ENCODE assay signal across 43 cellular contexts in the genomic region with DNA sequence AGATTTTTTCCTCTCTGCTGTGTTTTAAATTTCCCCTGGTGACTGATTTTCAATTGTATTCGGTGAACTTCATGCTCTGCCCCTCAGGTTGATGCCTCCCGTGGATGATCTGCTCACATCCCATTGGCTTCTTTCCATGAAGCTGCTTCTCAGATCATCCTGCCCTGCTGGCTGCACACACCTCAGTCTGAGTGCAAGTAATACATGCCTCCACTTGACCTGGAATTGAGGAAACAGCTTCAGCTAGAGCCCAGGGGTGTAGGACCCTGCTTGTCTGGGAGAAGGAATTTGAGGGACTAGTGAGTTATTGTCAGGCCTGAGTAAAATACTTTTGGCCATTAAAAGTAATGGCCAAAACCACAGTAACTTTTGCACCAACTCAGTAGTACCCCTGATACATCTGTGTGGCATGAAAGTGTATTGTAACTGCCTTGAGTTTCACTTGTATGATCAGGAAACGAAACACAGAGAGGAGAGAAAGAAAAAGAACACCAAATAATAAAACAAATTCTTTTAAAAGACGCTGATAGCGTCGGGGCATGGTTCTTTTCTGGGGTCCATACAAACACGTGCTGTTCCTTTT. TPM values are rescaled to one million over a fixed set of nuclear protein-coding genes. Genes with fewer than 3 reads are reported as not detected.
A peak's percentile ranks its signal among the peaks of the same experiment; 100 is the strongest.
DNase-seq lines count a peak whose midpoint lies in the region; ATAC-seq, FAIRE-seq and TF ChIP-seq lines count a peak whose summit lies in the region.
"Had no signal": no experiment of that assay in that cellular context is flagged by ENCODE, and none has a peak within 500 bp of the region (broad histone marks: within the 10 kb centered on the region; RNA-seq: fewer than 3 reads in every experiment).

No MANE protein-coding gene starts in this region.

- H3K9me3 Mint-ChIP-seq in stimulated activated naive B cell treated with anti-CD40 and anti-IgM and Interleukin-4, amounts not matched to agents 10 μg/mL and 1 μg/mL and 100 μg/mL, for 72 hours = peaks cover 0 to 1% of the 10 kb centered on the region in 2 donors
- H3K9me3 Mint-ChIP-seq in naive thymus-derived CD4-positive, alpha-beta T cell = peaks cover 0 to 7% (median 0%) of the 10 kb centered on the region in 11 donors

- no peak for TF ChIP-seq EP300 in GM12878 (IDR thresholded peaks at IDR 0.05; ENCODE audit: borderline replicate concordance in 1 of 2, control insufficient read depth in 1 of 2, low read depth in 2 of 2, low read length in 2 of 2)

- H3K4me3 ChIP-seq in mammary epithelial cell (replicated peaks in 1 of 3; ENCODE audit: insufficient read depth in 1 of 3, low read depth in 2 of 3, low read length in 3 of 3) = no peak overlapping the region
- no peak overlapping the region for H3K4me3 ChIP-seq in breast epithelium
- H3K4me3 ChIP-seq in GM12878 = no peak overlapping the region
- H3K4me3 ChIP-seq in naive thymus-derived CD4-positive, alpha-beta T cell (ENCODE audit: low read length) = no peak overlapping the region
- H3K4me3 ChIP-seq in H7 (ENCODE audit: insufficient read depth, low read depth, low read length) = no peak overlapping the region
- H3K4me3 ChIP-seq: colonic mucosa, GM23248, left ventricle myocardium inferior, right atrium auricular region, SJCRH30 had no signal

- CTCF ChIA-PET in mammary epithelial cell (lab: Charles Lee; ENCODE audit: low non-redundant PET) = no interaction called here
- CTCF ChIA-PET in GM12878 (lab: Yijun Ruan, JAX) = interaction anchor here (0.9 kb wide), 1 partner anchor 134 kb away, joined by 3 read pairs; no protein-coding TSS in a partner anchor
- CTCF ChIA-PET in naive thymus-derived CD4-positive, alpha-beta T cell (lab: Charles Lee) = no interaction called here

- no peak overlapping the region for H3K27ac Mint-ChIP-seq in stimulated activated naive B cell treated with anti-CD40 and anti-IgM and Interleukin-4, amounts not matched to agents 10 μg/mL and 1 μg/mL and 100 μg/mL, for 72 hours
- H3K27ac Mint-ChIP-seq in naive thymus-derived CD4-positive, alpha-beta T cell = no peak overlapping the region
- H3K27ac Mint-ChIP-seq: activated naive CD4-positive, alpha-beta T cell treated with anti-CD3 and anti-CD28 coated beads, Interleukin-2, amount 50 U/mL, for 72 hours had no signal

- POLR2A ChIA-PET in GM12878 (lab: Charles Lee) = no interaction called here
- POLR2A ChIA-PET in naive thymus-derived CD4-positive, alpha-beta T cell (lab: Charles Lee) = no interaction called here

- no peak overlapping the region for H3K9ac ChIP-seq in mammary epithelial cell (ENCODE audit: insufficient read depth, low read length)
- H3K9ac ChIP-seq in GM12878 (ENCODE audit: control insufficient read depth, insufficient read depth, low read length) = no peak overlapping the region
- H3K9ac ChIP-seq: GM23248 had no signal

- H3K4me1 ChIP-seq in mammary epithelial cell (ENCODE audit: insufficient read depth, low read length) = peaks cover 9% of the 10 kb centered on the region
- H3K4me1 ChIP-seq in breast epithelium = no peaks in the 10 kb centered on the region
- H3K4me1 ChIP-seq in GM12878 (ENCODE audit: control insufficient read depth, insufficient read depth, low read length) = no peaks in the 10 kb centered on the region; the same call in 1 of the 2 replicates
- no peaks in the 10 kb centered on the region for H3K4me1 ChIP-seq in naive thymus-derived CD4-positive, alpha-beta T cell (ENCODE audit: control insufficient read depth in 2 of 2, insufficient read depth in 2 of 2, low read length in 2 of 2)
- H3K4me1 ChIP-seq: Caco-2, colonic mucosa, left ventricle myocardium inferior, SJCRH30 had no signal

- H3K36me3 Mint-ChIP-seq in stimulated activated naive B cell treated with anti-CD40 and anti-IgM and Interleukin-4, amounts not matched to agents 10 μg/mL and 1 μg/mL and 100 μg/mL, for 72 hours = no peaks in the 10 kb centered on the region
- no peaks in the 10 kb centered on the region for H3K36me3 Mint-ChIP-seq in naive thymus-derived CD4-positive, alpha-beta T cell
- H3K36me3 Mint-ChIP-seq: activated naive CD4-positive, alpha-beta T cell treated with anti-CD3 and anti-CD28 coated beads, Interleukin-2, amount 50 U/mL, for 72 hours had no signal

- H3K4me3 Mint-ChIP-seq in stimulated activated naive B cell treated with anti-CD40 and anti-IgM and Interleukin-4, amounts not matched to agents 10 μg/mL and 1 μg/mL and 100 μg/mL, for 72 hours = no peak overlapping the region
- no peak overlapping the region for H3K4me3 Mint-ChIP-seq in naive thymus-derived CD4-positive, alpha-beta T cell

- TF ChIP-seq RAD21 in GM12878 (IDR thresholded peaks at IDR 0.05; ENCODE audit: insufficient read depth, low read depth, low read length) = no peak

- BruUV-seq in mammary epithelial cell (replicated peaks; lab: Mats Ljungman, UMichigan) = no TSS peak
- BruUV-seq in GM12878 (replicated peaks; lab: Mats Ljungman, UMichigan) = no TSS peak

- H3K27me3 ChIP-seq in mammary epithelial cell (ENCODE audit: insufficient read depth, low read length) (no peaks in the 10 kb centered on the region), breast epithelium (no peaks in the 10 kb centered on the region), GM12878 (replicated peaks in 1 of 2; ENCODE audit: control insufficient read depth in 2 of 2, insufficient read depth in 2 of 2, low read length in 1 of 2) (no peaks in the 10 kb centered on the region), H7 (ENCODE audit: control insufficient read depth, insufficient read depth, low read length) (no peaks in the 10 kb centered on the region)
- H3K27me3 ChIP-seq in naive thymus-derived CD4-positive, alpha-beta T cell (ENCODE audit: control insufficient read depth in 2 of 2, insufficient read depth in 2 of 2, low read length in 2 of 2) = no peaks in the 10 kb centered on the region
- H3K27me3 ChIP-seq: colonic mucosa, neutrophil, right atrium auricular region had no signal

- H3K9me3 ChIP-seq in mammary epithelial cell (replicated peaks; ENCODE audit: insufficient read depth, low read length) (no peaks in the 10 kb centered on the region), breast epithelium (no peaks in the 10 kb centered on the region), GM12878 (replicated peaks; ENCODE audit: control insufficient read depth, insufficient read depth, low read length) (no peaks in the 10 kb centered on the region)
- H3K9me3 ChIP-seq in naive thymus-derived CD4-positive, alpha-beta T cell (ENCODE audit: control insufficient read depth in 2 of 3, low read length in 3 of 3) = no peaks in the 10 kb centered on the region
- H3K9me3 ChIP-seq: Caco-2, colonic mucosa, left ventricle myocardium inferior, neutrophil, right atrium auricular region, SJCRH30 had no signal

- FAIRE-seq in GM12878 (lab: Jason Lieb, UNC) = no peak
- FAIRE-seq: HepG2, islet of Langerhans, small intestine had no signal

- ATAC-seq in HG02798 (IDR thresholded peaks at IDR 0.05; ENCODE audit: poor library complexity, unreplicated experiment) = peak; percentile 63
- ATAC-seq in GM12878 = peak; percentile 78
- no peak for ATAC-seq in stimulated activated naive B cell treated with anti-CD40 and anti-IgM and Interleukin-4, amounts not matched to agents 10 μg/mL and 1 μg/mL and 100 μg/mL, for 72 hours (replicated peaks)
- no peak for ATAC-seq in naive thymus-derived CD4-positive, alpha-beta T cell
- ATAC-seq: activated naive CD4-positive, alpha-beta T cell treated with anti-CD3 and anti-CD28 coated beads, Interleukin-2, amount 50 U/mL, for 72 hours; esophagus mucosa; HepG2; stimulated activated naive CD8-positive, alpha-beta T cell treated with anti-CD3 and anti-CD28 coated beads, Interleukin-15, Interleukin-2, amounts not matched to agents 100 U/mL and 50 U/mL, for 24 hours had no signal

- WGBS in mammary epithelial cell (ENCODE audit: low coverage, missing lambda C conversion rate) = 21% methylated on average over 7 of the region's 7 CpGs
- 45% methylated on average over 7 of the region's 7 CpGs for WGBS in GM12878 (ENCODE audit: insufficient coverage, insufficient replicate concordance, low lambda C conversion rate, missing lambda C conversion rate)

- intact Hi-C loops in mammary epithelial cell (cut with micrococcal nuclease) = no loop called here
- intact Hi-C loops in breast epithelium (cut with DNase I; ENCODE audit: low total_unique reads) = no loop called here
- intact Hi-C loops in GM12878 (cut with micrococcal nuclease; ENCODE audit: unreplicated experiment) = no loop called here
- intact Hi-C loops in naive thymus-derived CD4-positive, alpha-beta T cell (cut with micrococcal nuclease) = no loop called here

- RAD21 ChIA-PET in GM12878 (lab: Charles Lee; ENCODE audit: unreplicated experiment) = no interaction called here

- H3K4me2 ChIP-seq in mammary epithelial cell (ENCODE audit: insufficient read depth, low read depth, low read length) (peak overlapping the region; percentile 48), GM12878 (ENCODE audit: control insufficient read depth, insufficient read depth) (no peak overlapping the region)

- dilution Hi-C loops in mammary epithelial cell (cut with HindIII; ENCODE audit: low sequenced_read_pairs) = no loop called here

- H2AFZ ChIP-seq in mammary epithelial cell (ENCODE audit: low read depth, low read length) = peak overlapping the region; percentile 87
- no peak overlapping the region; the same call in 1 of the 2 replicates for H2AFZ ChIP-seq in GM12878 (ENCODE audit: control insufficient read depth, low read depth, low read length)
- H2AFZ ChIP-seq: GM23248 had no signal

- TF ChIP-seq POLR2A in breast epithelium (IDR thresholded peaks at IDR 0.05) (no peak), GM12878 (IDR thresholded peaks at IDR 0.05; ENCODE audit: low read depth, low read length) (no peak)

- H3K27ac ChIP-seq in mammary epithelial cell (ENCODE audit: insufficient read depth, low read depth, low read length) = no peak overlapping the region
- no peak overlapping the region for H3K27ac ChIP-seq in breast epithelium
- H3K27ac ChIP-seq in GM12878 (ENCODE audit: control insufficient read depth, insufficient read depth) = no peak overlapping the region
- no peak overlapping the region for H3K27ac ChIP-seq in naive thymus-derived CD4-positive, alpha-beta T cell (ENCODE audit: low read depth, low read length)
- H3K27ac ChIP-seq: colonic mucosa, GM23248, left ventricle myocardium inferior, neutrophil, SJCRH30, VCaP had no signal

- H3K79me2 ChIP-seq in mammary epithelial cell (ENCODE audit: insufficient read depth, low read length) (no peaks in the 10 kb centered on the region), GM12878 (ENCODE audit: control insufficient read depth, insufficient read depth, low read length) (no peaks in the 10 kb centered on the region)

- TF ChIP-seq CTCF in mammary epithelial cell (conservative IDR thresholded peaks at IDR 0.05 in 1 of 2, IDR thresholded peaks at IDR 0.05 in 1 of 2; ENCODE audit: extremely low read depth in 1 of 2, insufficient read depth in 1 of 2, low read depth in 1 of 2, low read length in 2 of 2) (no peak), breast epithelium (IDR thresholded peaks at IDR 0.05) (no peak), GM12878 (IDR thresholded peaks at IDR 0.05 in 2 of 3, conservative IDR thresholded peaks at IDR 0.05 in 1 of 3; ENCODE audit: control insufficient read depth in 2 of 3, extremely low read depth in 1 of 3, insufficient read depth in 1 of 3, low read depth in 3 of 3, low read length in 3 of 3) (no peak)

- H3K4me1 Mint-ChIP-seq in stimulated activated naive B cell treated with anti-CD40 and anti-IgM and Interleukin-4, amounts not matched to agents 10 μg/mL and 1 μg/mL and 100 μg/mL, for 72 hours = no peaks in the 10 kb centered on the region
- no peaks in the 10 kb centered on the region for H3K4me1 Mint-ChIP-seq in naive thymus-derived CD4-positive, alpha-beta T cell

- in situ Hi-C loops in mammary epithelial cell (cut with MboI; ENCODE audit: low sequenced_read_pairs in 2 of 2) = no loop called here
- in situ Hi-C loops in GM12878 (cut with MboI) = no loop called here

- SMC1A ChIA-PET in GM12878 (lab: Charles Lee; ENCODE audit: uncharacterized antibody, unreplicated experiment) = no interaction called here

- H4K20me1 ChIP-seq in mammary epithelial cell (ENCODE audit: insufficient read depth, low read length) (no peaks in the 10 kb centered on the region), GM12878 (ENCODE audit: control insufficient read depth, insufficient read depth) (no peaks in the 10 kb centered on the region)

- no peaks in the 10 kb centered on the region for H3K27me3 Mint-ChIP-seq in stimulated activated naive B cell treated with anti-CD40 and anti-IgM and Interleukin-4, amounts not matched to agents 10 μg/mL and 1 μg/mL and 100 μg/mL, for 72 hours
- peaks cover 0 to 9% (median 8%) of the 10 kb centered on the region in 5 donors for H3K27me3 Mint-ChIP-seq in naive thymus-derived CD4-positive, alpha-beta T cell

- DNase-seq in mammary epithelial cell = peak; percentile 9
- DNase-seq in breast epithelium (ENCODE audit: low spot score in 2 of 2) = no peak
- DNase-seq in GM12878 (ENCODE audit: low read depth, low spot score) = no peak
- DNase-seq in stimulated activated naive B cell treated with anti-CD40 and anti-IgM and Interleukin-4, amounts not matched to agents 10 μg/mL and 1 μg/mL and 100 μg/mL, for 72 hours = no peak
- DNase-seq in naive thymus-derived CD4-positive, alpha-beta T cell = no peak
- DNase-seq in cortex of kidney (lab: John Stamatoyannopoulos, UW) = no peak
- no peak for DNase-seq in H7
- DNase-seq: 8988T; activated CD4-positive, alpha-beta T cell treated with anti-CD3 and anti-CD28 coated beads for 48 hours; activated CD8-positive, alpha-beta memory T cell treated with anti-CD3 and anti-CD28 coated beads for 24 hours; activated effector memory CD4-positive, alpha-beta T cell treated with Interleukin-2 at 50 U/mL for 16 hours; activated T-cell treated with anti-CD3 and anti-CD28 coated beads for 4 hours; anterior cingulate cortex; C1 segment of cervical spinal cord; Caco-2; colonic mucosa; effector memory CD4-positive, alpha-beta T cell; GM23248; Karpas-422; left ventricle myocardium inferior; mesendoderm; MV-4-11; NCI-H1436; NCI-H2081; NCI-H345; NCI-H748 treated with DMSO at 0.1 percent for 48 hours; SJCRH30; small intestine; stimulated activated naive CD8-positive, alpha-beta T cell treated with anti-CD3 and anti-CD28 coated beads, Interleukin-15, Interleukin-2, amounts not matched to agents 100 U/mL and 50 U/mL, for 24 hours; SW 1271 had no signal

- H3K36me3 ChIP-seq in mammary epithelial cell (ENCODE audit: insufficient read depth, low read length) (no peaks in the 10 kb centered on the region), breast epithelium (no peaks in the 10 kb centered on the region), GM12878 (ENCODE audit: control insufficient read depth in 2 of 2, insufficient read depth in 2 of 2, low read length in 1 of 2) (no peaks in the 10 kb centered on the region), H7 (replicated peaks; ENCODE audit: control insufficient read depth, insufficient read depth, low read length) (no peaks in the 10 kb centered on the region)
- H3K36me3 ChIP-seq in naive thymus-derived CD4-positive, alpha-beta T cell (ENCODE audit: control insufficient read depth in 2 of 3, insufficient read depth in 3 of 3, low read length in 3 of 3) = no peaks in the 10 kb centered on the region
- H3K36me3 ChIP-seq: colonic mucosa, left ventricle myocardium inferior, neutrophil, right atrium auricular region, SJCRH30 had no signal

RNA-seq across cellular contexts. Expression of gene SPAM1, which starts 49.4 kb away (rescaled TPM):
- total RNA-seq in mammary epithelial cell (not detected), breast epithelium (not detected), GM12878 (2014; rRNA removed) (not detected in 2 replicates), GM12878 (2014; rRNA removed; fragmentation: Illumina TruSeq; extraction: Trizol) (not detected in 2 replicates), GM12878 (2021) (not detected in 2 replicates)
- polyA plus RNA-seq in mammary epithelial cell (not detected), GM12878 (2011; rRNA removed) (not detected in 2 replicates), GM12878 (2014; fragmentation: Illumina TruSeq; extraction: Trizol) (not detected in 2 replicates), GM12878 (2014; fragmentation: Nextera tagmentation; extraction: Ambion mirVana) (not detected), GM12878 (2014; rRNA removed) (not detected in 2 replicates), GM12878 (2016; fragmentation: Nextera tagmentation; extraction: Ambion mirVana) (not detected)
- not detected for polyA minus RNA-seq in mammary epithelial cell
- not detected in 2 replicates for total RNA-seq in GM12878 (2013; cell fraction: nucleolus; rRNA removed)
- polyA plus RNA-seq in GM12878 (2011; ENCODE audit: low read depth) = not detected
- not detected in 2 replicates for polyA plus RNA-seq in GM12878 (2011; cell fraction: cytosol; rRNA removed)
- not detected in 2 replicates for polyA plus RNA-seq in GM12878 (2011; cell fraction: nucleus; rRNA removed)
- not detected in 2 replicates for polyA plus RNA-seq in GM12878 (2012)
- not detected in 2 replicates for polyA minus RNA-seq in GM12878 (2011; rRNA and poly(A)+ RNA removed)
- not detected in 2 replicates for polyA minus RNA-seq in GM12878 (2011; cell fraction: cytosol; rRNA and poly(A)+ RNA removed)
- not detected in 2 replicates for polyA minus RNA-seq in GM12878 (2011; cell fraction: nucleus; rRNA and poly(A)+ RNA removed)
- not detected for total RNA-seq in naive thymus-derived CD4-positive, alpha-beta T cell
- not detected for polyA plus RNA-seq in naive thymus-derived CD4-positive, alpha-beta T cell
- total RNA-seq in H7 (2014; rRNA removed; shearing (Covaris generic)) = not detected in 2 replicates
- total RNA-seq: activated naive CD4-positive, alpha-beta T cell treated with anti-CD3 and anti-CD28 coated beads, Interleukin-2, amount 50 U/mL, for 72 hours; Caco-2; colonic mucosa; esophagus mucosa; fibroblast of villous mesenchyme; G401; GM23248; HepG2; left ventricle myocardium inferior; right atrium auricular region; RPMI7951; SJCRH30; temporal lobe; urinary bladder had no signal
- polyA plus RNA-seq: GM23248, HepG2, urinary bladder had no signal

RNA-seq across cellular contexts. Expression of gene TMEM229A, which starts 58.5 kb away (rescaled TPM):
- total RNA-seq in mammary epithelial cell = not detected
- not detected for polyA plus RNA-seq in mammary epithelial cell
- polyA minus RNA-seq in mammary epithelial cell = not detected
- total RNA-seq in breast epithelium = not detected
- not detected in 2 replicates for total RNA-seq in GM12878 (2013; cell fraction: nucleolus; rRNA removed)
- total RNA-seq in GM12878 (2014; rRNA removed) = not detected in 2 replicates
- not detected in 2 replicates for total RNA-seq in GM12878 (2014; rRNA removed; fragmentation: Illumina TruSeq; extraction: Trizol)
- not detected in 2 replicates for total RNA-seq in GM12878 (2021)
- not detected for polyA plus RNA-seq in GM12878 (2011; ENCODE audit: low read depth)
- polyA plus RNA-seq in GM12878 (2011; rRNA removed) = not detected in 2 replicates
- polyA plus RNA-seq in GM12878 (2011; cell fraction: cytosol; rRNA removed) = not detected in 2 replicates
- not detected in 2 replicates for polyA plus RNA-seq in GM12878 (2011; cell fraction: nucleus; rRNA removed)
- not detected in 2 replicates for polyA plus RNA-seq in GM12878 (2012)
- polyA plus RNA-seq in GM12878 (2014; fragmentation: Illumina TruSeq; extraction: Trizol) = not detected in 2 replicates
- not detected for polyA plus RNA-seq in GM12878 (2014; fragmentation: Nextera tagmentation; extraction: Ambion mirVana)
- polyA plus RNA-seq in GM12878 (2014; rRNA removed) = not detected in 2 replicates
- polyA plus RNA-seq in GM12878 (2016; fragmentation: Nextera tagmentation; extraction: Ambion mirVana) = not detected
- polyA minus RNA-seq in GM12878 (2011; rRNA and poly(A)+ RNA removed) = not detected in 2 replicates
- not detected in 2 replicates for polyA minus RNA-seq in GM12878 (2011; cell fraction: cytosol; rRNA and poly(A)+ RNA removed)
- polyA minus RNA-seq in GM12878 (2011; cell fraction: nucleus; rRNA and poly(A)+ RNA removed) = not detected in 2 replicates
- not detected for total RNA-seq in naive thymus-derived CD4-positive, alpha-beta T cell
- polyA plus RNA-seq in naive thymus-derived CD4-positive, alpha-beta T cell = not detected
- 0.15 and 0.42 TPM in 2 replicates for total RNA-seq in H7 (2014; rRNA removed; shearing (Covaris generic))
- total RNA-seq: activated naive CD4-positive, alpha-beta T cell treated with anti-CD3 and anti-CD28 coated beads, Interleukin-2, amount 50 U/mL, for 72 hours; colonic mucosa; esophagus mucosa; fibroblast of villous mesenchyme; G401; GM23248; HepG2; left ventricle myocardium inferior; RPMI7951; SJCRH30 had no signal
- polyA plus RNA-seq: GM23248, HepG2 had no signal

Comparison
In these comparisons a context has a peak if more than half of its experiments do, and no peak if none do; other contexts are left out.
1. ATAC-seq: peak in HG02798 (single experiment) and GM12878 (single experiment); none in stimulated activated naive B cell treated with anti-CD40 and anti-IgM and Interleukin-4, amounts not matched to agents 10 μg/mL and 1 μg/mL and 100 μg/mL, for 72 hours (0 of 2) and naive thymus-derived CD4-positive, alpha-beta T cell (single experiment).